Comparison of ENCODE assay signal across 8 cellular contexts in the genomic region with DNA sequence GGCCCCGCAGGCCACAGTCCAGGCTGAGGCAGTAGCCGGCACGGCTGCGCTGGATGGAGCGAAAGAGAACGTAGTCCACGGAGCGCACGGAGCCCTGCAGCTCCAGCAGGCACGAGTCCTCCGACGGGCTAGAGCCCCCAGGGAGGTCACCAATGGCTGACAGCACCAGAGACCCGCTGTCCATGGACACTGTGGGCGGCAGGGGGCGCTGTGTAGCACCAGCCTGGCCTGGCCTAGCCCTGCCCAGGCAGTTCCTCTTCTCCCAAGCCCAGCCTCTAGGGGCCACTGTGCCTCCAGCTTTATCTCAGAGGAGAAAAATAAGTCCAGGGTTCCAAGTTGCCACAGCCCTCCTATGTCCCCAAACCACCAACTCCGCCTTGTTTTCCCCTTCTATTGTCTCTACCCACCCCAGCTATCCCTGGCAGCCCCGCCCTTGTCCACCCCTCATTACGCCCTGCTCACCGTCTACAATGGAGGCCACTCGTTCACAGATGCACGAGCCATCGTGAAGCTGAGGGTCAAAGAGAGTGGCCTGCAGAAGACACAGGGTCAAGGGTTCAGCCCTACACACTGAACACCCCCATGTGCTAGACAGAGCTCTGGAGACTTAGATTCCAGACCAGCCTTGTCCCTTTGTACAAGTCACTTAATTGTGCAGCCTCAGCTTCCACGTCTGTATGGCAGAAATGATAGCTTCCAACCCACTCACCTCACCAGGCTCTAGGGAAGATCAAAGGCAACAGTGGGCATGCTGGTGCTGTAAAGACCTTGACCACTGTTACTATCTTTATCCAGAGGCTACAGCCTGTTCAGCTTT. TPM values are rescaled to one million over a fixed set of nuclear protein-coding genes. Genes with fewer than 3 reads are reported as not detected.
A peak's percentile ranks its signal among the peaks of the same experiment; 100 is the strongest.
DNase-seq lines count a peak whose midpoint lies in the region; ATAC-seq and TF ChIP-seq lines count a peak whose summit lies in the region.

No MANE protein-coding gene starts in this region.

- H3K36me3 Mint-ChIP-seq in central memory CD8-positive, alpha-beta T cell (ENCODE audit: insufficient read depth) = peaks cover 11% of the 10 kb centered on the region

- no peak overlapping the region for H3K27ac Mint-ChIP-seq in central memory CD8-positive, alpha-beta T cell (ENCODE audit: low read depth)

- peak; percentile 41 for TF ChIP-seq POLR2A in GM18951 (IDR thresholded peaks at IDR 0.05; ENCODE audit: extremely low read depth, insufficient read depth, insufficient read length)

- TF ChIP-seq CTCF in kidney epithelial cell (IDR thresholded peaks at IDR 0.05; ENCODE audit: insufficient read depth, low read length, poor library complexity, severe bottlenecking) = peak; percentile 100

- DNase-seq in AG20443 (ENCODE audit: low spot score) = peak; percentile 95
- DNase-seq in NCI-H446 (lab: John Stamatoyannopoulos, UW) = peak; percentile 94 to 96
- DNase-seq in activated CD4-positive, CD25-positive, alpha-beta regulatory T cell treated with anti-CD3 and anti-CD28 coated beads, Interleukin-2, amount 50 U/mL, for 16 hours (ENCODE audit: low read depth, low spot score) = peak; percentile 94
- DNase-seq in central memory CD8-positive, alpha-beta T cell (ENCODE audit: low spot score in 2 of 2) = peak; percentile 92 to 97
- peak; percentile 55 for DNase-seq in kidney epithelial cell (ENCODE audit: low read depth)
- peak; percentile 93 to 97 for DNase-seq in stimulated activated CD4-positive, alpha-beta T cell treated with anti-CD3 and anti-CD28 coated beads, Interleukin-1b, Interleukin-23, amount 100 ng/mL, for 1 hour (ENCODE audit: low read depth in 2 of 2)

- ATAC-seq in HG03196 (IDR thresholded peaks at IDR 0.05; ENCODE audit: unreplicated experiment) = peak; percentile 72
- peak; percentile 98 for ATAC-seq in central memory CD8-positive, alpha-beta T cell (replicated peaks; ENCODE audit: extremely low read depth, poor library complexity, severe bottlenecking)

- peaks cover 23% of the 10 kb centered on the region for H3K4me1 Mint-ChIP-seq in central memory CD8-positive, alpha-beta T cell

- H3K4me3 ChIP-seq in kidney epithelial cell (ENCODE audit: low read depth, low read length) = no peak overlapping the region

- H3K27me3 ChIP-seq in kidney epithelial cell (ENCODE audit: control insufficient read depth, insufficient read depth, low read length) = no peaks in the 10 kb centered on the region

- in situ Hi-C loops in GM18951 (cut with MboI; ENCODE audit: low sequenced_read_pairs, unreplicated experiment) = no loop called here

- H3K36me3 ChIP-seq in kidney epithelial cell (ENCODE audit: control insufficient read depth, insufficient read depth, low read length) = no peaks in the 10 kb centered on the region

- H3K4me3 Mint-ChIP-seq in central memory CD8-positive, alpha-beta T cell = peak overlapping the region; percentile 72

- H3K9me3 Mint-ChIP-seq in central memory CD8-positive, alpha-beta T cell = no peaks in the 10 kb centered on the region

- H3K27me3 Mint-ChIP-seq in central memory CD8-positive, alpha-beta T cell = no peaks in the 10 kb centered on the region

RNA-seq across cellular contexts. Expression of a gene that starts 4.4 kb away (rescaled TPM):
- 13.2 and 24.8 TPM in 2 replicates for total RNA-seq in kidney epithelial cell

RNA-seq across cellular contexts. Expression of a gene that starts 11.3 kb away (rescaled TPM):
- total RNA-seq in kidney epithelial cell = 93.8 and 108 TPM in 2 replicates

RNA-seq across cellular contexts. Expression of a gene that starts 22.5 kb away (rescaled TPM):
- total RNA-seq in kidney epithelial cell = 21.7 and 24.2 TPM in 2 replicates

RNA-seq across cellular contexts. Expression of a gene that starts 26.4 kb away (rescaled TPM):
- total RNA-seq in kidney epithelial cell = 2.8 and 3.8 TPM in 2 replicates

RNA-seq across cellular contexts. Expression of a gene that starts 42.3 kb away (rescaled TPM):
- 79.3 and 84.3 TPM in 2 replicates for total RNA-seq in kidney epithelial cell
